24 cellular contexts compared by ENCODE assay signal in genomic region chr9:119280740-119281485, GRCh38.
"Had no signal": no experiment of that assay in that cellular context is flagged by ENCODE, and none has a peak within 500 bp of the region (broad histone marks: within the 10 kb centered on the region; RNA-seq: fewer than 3 reads in every experiment).

No MANE protein-coding gene starts in this region.

- H3K27me3 Mint-ChIP-seq: activated CD8-positive, alpha-beta T cell treated with anti-CD3 and anti-CD28 coated beads for 36 hours had no signal

- H3K27ac Mint-ChIP-seq: activated B cell treated with CpG ODN at 0.5 μM for 24 hours; activated CD8-positive, alpha-beta T cell treated with anti-CD3 and anti-CD28 coated beads for 36 hours; activated naive CD4-positive, alpha-beta T cell treated with anti-CD3 and anti-CD28 coated beads, Interleukin-2, amount 50 U/mL, for 24 hours; activated naive CD8-positive, alpha-beta T cell treated with anti-CD3 and anti-CD28 coated beads, Interleukin-2, amount 50 U/mL, for 24 hours; activated T-helper 2 cell treated with anti-CD3 and anti-CD28 coated beads, Interferon-gamma antibody, Interleukin-2, Interleukin-4, amounts not matched to agents 10 μg/mL and 5 μg/mL and 100 μg/mL, durations not matched to agents 14 hours and 24 hours and 36 hours; mesothelial cell of epicardium; naive B cell had no signal

- ATAC-seq: activated CD8-positive, alpha-beta T cell treated with anti-CD3 and anti-CD28 coated beads for 36 hours; activated naive CD8-positive, alpha-beta T cell treated with anti-CD3 and anti-CD28 coated beads, Interleukin-2, amount 50 U/mL, for 24 hours; activated T-cell treated with anti-CD3 and anti-CD28 coated beads, Interleukin-2, amount 50 U/mL, for 4 hours; left colon; pancreas; psoas muscle; upper lobe of right lung had no signal

- H3K4me3 Mint-ChIP-seq: activated B cell treated with CpG ODN at 0.5 μM for 24 hours; activated CD8-positive, alpha-beta T cell treated with anti-CD3 and anti-CD28 coated beads for 36 hours; activated naive CD4-positive, alpha-beta T cell treated with anti-CD3 and anti-CD28 coated beads, Interleukin-2, amount 50 U/mL, for 24 hours; activated naive CD8-positive, alpha-beta T cell treated with anti-CD3 and anti-CD28 coated beads, Interleukin-2, amount 50 U/mL, for 24 hours; activated T-cell treated with anti-CD3 and anti-CD28 coated beads, Interleukin-2, amount 50 U/mL, for 4 hours; mesothelial cell of epicardium; naive B cell had no signal

- FAIRE-seq: keratinocyte, pancreas had no signal

- H3K4me1 Mint-ChIP-seq: activated B cell treated with CpG ODN at 0.5 μM for 24 hours; activated naive CD4-positive, alpha-beta T cell treated with anti-CD3 and anti-CD28 coated beads, Interleukin-2, amount 50 U/mL, for 24 hours; activated naive CD8-positive, alpha-beta T cell treated with anti-CD3 and anti-CD28 coated beads, Interleukin-2, amount 50 U/mL, for 24 hours; naive B cell had no signal

- H3K4me3 ChIP-seq: colonic mucosa, pancreas, psoas muscle, right atrium auricular region, suprapubic skin, tibial artery, upper lobe of right lung had no signal

- DNase-seq: activated B cell treated with CpG ODN at 0.5 μM for 24 hours; activated CD4-positive, alpha-beta T cell treated with anti-CD3 and anti-CD28 coated beads, Interleukin-2, amount 50 U/mL, for 1 hour; activated CD8-positive, alpha-beta T cell treated with anti-CD3 and anti-CD28 coated beads for 36 hours; activated naive CD8-positive, alpha-beta T cell treated with anti-CD3 and anti-CD28 coated beads, Interleukin-2, amount 50 U/mL, for 24 hours; activated T-cell treated with anti-CD3 and anti-CD28 coated beads, Interleukin-2, amount 50 U/mL, for 4 hours; amygdala; cerebellar nuclear complex; colonic mucosa; effector CD8-positive, alpha-beta T cell; head of caudate nucleus; hippocampal formation; left colon; naive B cell; pancreas; psoas muscle; stimulated activated naive CD4-positive, alpha-beta T cell; tibial artery; upper lobe of right lung had no signal

- H3K27ac ChIP-seq: colonic mucosa, pancreas, psoas muscle, right atrium auricular region, suprapubic skin, tibial artery, upper lobe of right lung had no signal

- H3K4me1 ChIP-seq: colonic mucosa, pancreas, psoas muscle, suprapubic skin, tibial artery, upper lobe of right lung had no signal

- H3K27me3 ChIP-seq: colonic mucosa, pancreas, right atrium auricular region, suprapubic skin, tibial artery had no signal

- H3K9me3 Mint-ChIP-seq: activated B cell treated with CpG ODN at 0.5 μM for 24 hours; activated T-cell treated with anti-CD3 and anti-CD28 coated beads, Interleukin-2, amount 50 U/mL, for 4 hours; activated T-helper 2 cell treated with anti-CD3 and anti-CD28 coated beads, Interferon-gamma antibody, Interleukin-2, Interleukin-4, amounts not matched to agents 10 μg/mL and 5 μg/mL and 100 μg/mL, durations not matched to agents 14 hours and 24 hours and 36 hours; mesothelial cell of epicardium had no signal

- H3K36me3 ChIP-seq: colonic mucosa, pancreas, right atrium auricular region, suprapubic skin, tibial artery, upper lobe of right lung had no signal

- H3K36me3 Mint-ChIP-seq: activated naive CD4-positive, alpha-beta T cell treated with anti-CD3 and anti-CD28 coated beads, Interleukin-2, amount 50 U/mL, for 24 hours; mesothelial cell of epicardium; naive B cell had no signal
